Comparison of ENCODE assay signal across 18 cellular contexts in genomic region chr17:49992191-49992932, GRCh38. TPM values are rescaled to one million over a fixed set of nuclear protein-coding genes. Genes with fewer than 3 reads are reported as not detected.
A peak's percentile ranks its signal among the peaks of the same experiment; 100 is the strongest.
DNase-seq lines count a peak whose midpoint lies in the region; ATAC-seq and TF ChIP-seq lines count a peak whose summit lies in the region.
"Had no signal": no experiment of that assay in that cellular context is flagged by ENCODE, and none has a peak within 500 bp of the region (broad histone marks: within the 10 kb centered on the region; RNA-seq: fewer than 3 reads in every experiment).

No MANE protein-coding gene starts in this region.

- peaks cover 66% of the 10 kb centered on the region for H3K27me3 Mint-ChIP-seq in CD8-positive, alpha-beta T cell (ENCODE audit: low read depth)
- peaks cover 97% of the 10 kb centered on the region for H3K27me3 Mint-ChIP-seq in central memory CD8-positive, alpha-beta T cell
- peaks cover 98% of the 10 kb centered on the region for H3K27me3 Mint-ChIP-seq in nephron progenitor cell (ENCODE audit: low read depth, poor library complexity)

- TF ChIP-seq CTCF in CD8-positive, alpha-beta T cell (IDR thresholded peaks at IDR 0.05), result no peak
- TF ChIP-seq CTCF in HEK293 (tag by site-specific recombination; IDR thresholded peaks at IDR 0.05) (no peak), nephron progenitor cell (IDR thresholded peaks at IDR 0.05) (no peak), foreskin fibroblast (IDR thresholded peaks at IDR 0.05; ENCODE audit: low read depth, low read length) (no peak)

- peak in 1 of 7 experiments; percentile 36 for DNase-seq in CD8-positive, alpha-beta T cell
- DNase-seq in central memory CD8-positive, alpha-beta T cell (ENCODE audit: low spot score in 2 of 2), result no peak
- no peak for DNase-seq in nephron progenitor cell
- DNase-seq in foreskin fibroblast, result no peak
- DNase-seq in iPS-NIHi11 (ENCODE audit: low spot score), result no peak
- DNase-seq in superior temporal gyrus (ENCODE audit: extremely low spot score), result no peak
- DNase-seq: activated CD4-positive, alpha-beta T cell treated with anti-CD3 and anti-CD28 coated beads, Interleukin-2, amount 50 U/mL, for 4 hours; activated effector memory CD4-positive, alpha-beta T cell treated with Interleukin-2 at 50 U/mL for 16 hours; C1 segment of cervical spinal cord; T1000 had no signal

- peaks cover 32% of the 10 kb centered on the region for H3K4me1 Mint-ChIP-seq in CD8-positive, alpha-beta T cell (ENCODE audit: low read depth)
- peaks cover 24% of the 10 kb centered on the region for H3K4me1 Mint-ChIP-seq in central memory CD8-positive, alpha-beta T cell
- peaks cover 59% of the 10 kb centered on the region for H3K4me1 Mint-ChIP-seq in nephron progenitor cell

- no peaks in the 10 kb centered on the region for H3K9me3 Mint-ChIP-seq in CD8-positive, alpha-beta T cell
- no peaks in the 10 kb centered on the region for H3K9me3 Mint-ChIP-seq in central memory CD8-positive, alpha-beta T cell
- H3K9me3 Mint-ChIP-seq in nephron progenitor cell, result no peaks in the 10 kb centered on the region

- peaks cover 28% of the 10 kb centered on the region for H3K27me3 ChIP-seq in CD8-positive, alpha-beta T cell (ENCODE audit: insufficient read depth, low read length)
- H3K27me3 ChIP-seq: thyroid gland had no signal

- CTCF ChIA-PET in CD8-positive, alpha-beta T cell (lab: Charles Lee), result interaction anchor here (0.8 to 14.3 kb wide), 4 partner anchors 18 to 112 kb away, joined by 3 to 255 read pairs (median 4); no protein-coding TSS in a partner anchor
- CTCF ChIA-PET in HEK293 (lab: Yijun Ruan, JAX), result interaction anchor here (1.0 to 7.9 kb wide), 3 partner anchors 26 to 132 kb away, joined by 3 to 67 read pairs (median 3); no protein-coding TSS in a partner anchor

- H3K36me3 Mint-ChIP-seq in CD8-positive, alpha-beta T cell, result no peaks in the 10 kb centered on the region
- H3K36me3 Mint-ChIP-seq in central memory CD8-positive, alpha-beta T cell (ENCODE audit: insufficient read depth), result peaks cover 3% of the 10 kb centered on the region
- no peaks in the 10 kb centered on the region for H3K36me3 Mint-ChIP-seq in nephron progenitor cell (ENCODE audit: low read depth)

- no peaks in the 10 kb centered on the region for H3K36me3 ChIP-seq in CD8-positive, alpha-beta T cell (ENCODE audit: insufficient read depth, low read length)
- no peaks in the 10 kb centered on the region for H3K36me3 ChIP-seq in HEK293 (ENCODE audit: control insufficient read depth in 2 of 2, insufficient read depth in 1 of 2, low read length in 2 of 2)
- H3K36me3 ChIP-seq: cardiac muscle cell, gastroesophageal sphincter, prostate gland, thyroid gland had no signal

- H3K4me3 ChIP-seq in CD8-positive, alpha-beta T cell (ENCODE audit: low read depth, low read length), result no peak overlapping the region
- no peak overlapping the region for H3K4me3 ChIP-seq in HEK293 (ENCODE audit: low read depth, low read length)
- H3K4me3 ChIP-seq in foreskin fibroblast (ENCODE audit: low read depth in 1 of 2, low read length in 2 of 2), result no peak overlapping the region
- H3K4me3 ChIP-seq: GM12878 had no signal

- intact Hi-C loops in CD8-positive, alpha-beta T cell (cut with DNase I, micrococcal nuclease), result no loop called here

- POLR2A ChIA-PET in CD8-positive, alpha-beta T cell (lab: Charles Lee), result no interaction called here
- POLR2A ChIA-PET in HEK293 (lab: Yijun Ruan, JAX), result no interaction called here

- ATAC-seq in CD8-positive, alpha-beta T cell, result no peak
- no peak for ATAC-seq in central memory CD8-positive, alpha-beta T cell (replicated peaks; ENCODE audit: extremely low read depth, poor library complexity, severe bottlenecking)
- no peak for ATAC-seq in HG03108 (IDR thresholded peaks at IDR 0.05; ENCODE audit: unreplicated experiment)
- ATAC-seq: gastroesophageal sphincter, GM12878 had no signal

- peaks cover 33% of the 10 kb centered on the region for H3K4me1 ChIP-seq in CD8-positive, alpha-beta T cell (ENCODE audit: insufficient read depth, low read length)
- H3K4me1 ChIP-seq in HEK293 (ENCODE audit: control insufficient read depth, insufficient read depth, low read length), result peaks cover 4% of the 10 kb centered on the region

- no peaks in the 10 kb centered on the region for H3K9me3 ChIP-seq in CD8-positive, alpha-beta T cell (ENCODE audit: low read length)
- no peaks in the 10 kb centered on the region for H3K9me3 ChIP-seq in HEK293 (ENCODE audit: control insufficient read depth, insufficient read depth, low read depth, low read length)
- H3K9me3 ChIP-seq: gastroesophageal sphincter, prostate gland, thyroid gland had no signal

- peak overlapping the region; percentile 79 for H3K4me3 Mint-ChIP-seq in CD8-positive, alpha-beta T cell
- H3K4me3 Mint-ChIP-seq in central memory CD8-positive, alpha-beta T cell, result peak overlapping the region; percentile 62
- H3K4me3 Mint-ChIP-seq in nephron progenitor cell, result peak overlapping the region; percentile 73

- H3K27ac Mint-ChIP-seq in CD8-positive, alpha-beta T cell, result no peak overlapping the region
- H3K27ac Mint-ChIP-seq in central memory CD8-positive, alpha-beta T cell (ENCODE audit: low read depth), result no peak overlapping the region
- H3K27ac Mint-ChIP-seq in nephron progenitor cell, result no peak overlapping the region

- no peak overlapping the region for H3K27ac ChIP-seq in CD8-positive, alpha-beta T cell (ENCODE audit: low read depth, low read length)
- H3K27ac ChIP-seq in HEK293 (ENCODE audit: extremely low read depth, low read depth, low read length), result no peak overlapping the region
- H3K27ac ChIP-seq: cardiac muscle cell had no signal

TF ChIP-seq in HEK293, 187 proteins besides CTCF, POLR2A, EP300 and RAD21:
- TF ChIP-seq EGR2 (tag by site-specific recombination; IDR thresholded peaks at IDR 0.05; ENCODE audit: low read depth), result peak; percentile 68; the same call in 1 of the 2 replicates
- TF ChIP-seq ZBTB20 (tag by site-specific recombination; IDR thresholded peaks at IDR 0.05), result peak; percentile 43; the same call in 1 of the 2 replicates
- TF ChIP-seq ZNF664 (tag by site-specific recombination; IDR thresholded peaks at IDR 0.05), result peak; percentile 89
- no peak for TF ChIP-seq OVOL3 (tag by site-specific recombination; IDR thresholded peaks at IDR 0.05)
- no peak for TF ChIP-seq KLF10 (tag by site-specific recombination; IDR thresholded peaks at IDR 0.05)
- no peak for TF ChIP-seq ZNF621 (tag by site-specific recombination; IDR thresholded peaks at IDR 0.05)
- TF ChIP-seq ZNF555 (tag by site-specific recombination; conservative IDR thresholded peaks at IDR 0.05), result no peak
- peak; percentile 60 for TF ChIP-seq ZFHX2 (tag by site-specific recombination; conservative IDR thresholded peaks at IDR 0.05)

RNA-seq across cellular contexts. Expression of gene DLX3, which starts 2.7 kb away (rescaled TPM):
- total RNA-seq in CD8-positive, alpha-beta T cell, result not detected
- total RNA-seq: gastroesophageal sphincter, GM12878, MCF 10A had no signal

RNA-seq across cellular contexts. Expression of gene DLX4, which starts 23.4 kb away (rescaled TPM):
- under 1 TPM; 0.44 to 0.60 TPM for total RNA-seq in CD8-positive, alpha-beta T cell
- total RNA-seq: prostate gland had no signal
